ENCODE assay signal across 17 cellular contexts in genomic region chr13:59494560-59494970, GRCh38.
DNase-seq lines count a peak whose midpoint lies in the region; ATAC-seq and TF ChIP-seq lines count a peak whose summit lies in the region.
"Had no signal": no experiment of that assay in that cellular context is flagged by ENCODE, and none has a peak within 500 bp of the region (broad histone marks: within the 10 kb centered on the region; RNA-seq: fewer than 3 reads in every experiment).

No MANE protein-coding gene starts in this region.

- no peaks in the 10 kb centered on the region for H4K20me1 ChIP-seq in IMR-90 (ENCODE audit: insufficient read depth, low read length)

- H2BK15ac ChIP-seq in IMR-90 (ENCODE audit: low read depth, low read length), result no peak overlapping the region

- no peak for TF ChIP-seq RAD21 in IMR-90 (IDR thresholded peaks at IDR 0.05; ENCODE audit: low read length)

- no peak overlapping the region for H2BK20ac ChIP-seq in IMR-90 (ENCODE audit: low read depth, low read length)

- H3K9me3 ChIP-seq in IMR-90 (ENCODE audit: control insufficient read depth, insufficient read depth, low read length), result no peaks in the 10 kb centered on the region
- H3K9me3 ChIP-seq: mucosa of descending colon, right lobe of liver, upper lobe of left lung had no signal

- H3K79me1 ChIP-seq in IMR-90 (ENCODE audit: low read depth in 1 of 2, low read length in 2 of 2), result no peaks in the 10 kb centered on the region

- H3K27ac ChIP-seq in ACC112 (ENCODE audit: low read depth, low read length), result peak overlapping the region; percentile 35; the same call in 1 of the 2 replicates
- H3K27ac ChIP-seq in IMR-90 (ENCODE audit: insufficient read depth, low read length), result no peak overlapping the region
- H3K27ac ChIP-seq: right lobe of liver, SK-N-MC, upper lobe of left lung had no signal

- 10% methylated on average over 2 of the region's 4 CpGs; no CpG with 5 or more reads in 1 of the 2 experiments for WGBS in IMR-90 (ENCODE audit: extremely low coverage in 2 of 2, insufficient read length in 1 of 2), 2 experiments

- no peak overlapping the region for H2BK120ac ChIP-seq in IMR-90 (ENCODE audit: low read depth, low read length)

- H3K27me3 ChIP-seq in ACC112 (ENCODE audit: insufficient read depth, low read length) (peaks cover 41% of the 10 kb centered on the region), IMR-90 (ENCODE audit: control insufficient read depth, insufficient read depth, low read length) (peaks cover 10% of the 10 kb centered on the region)
- H3K27me3 ChIP-seq: right lobe of liver, upper lobe of left lung had no signal

- TF ChIP-seq POLR2A in IMR-90 (IDR thresholded peaks at IDR 0.05; ENCODE audit: low read depth, low read length), result no peak

- H4K91ac ChIP-seq in IMR-90 (ENCODE audit: insufficient read depth, low read depth, low read length), result no peak overlapping the region

- H3K14ac ChIP-seq in IMR-90 (replicated peaks; ENCODE audit: low read depth, low read length), result no peak overlapping the region

- H3K4me2 ChIP-seq in IMR-90 (ENCODE audit: low read depth, low read length), result no peak overlapping the region

- peak; percentile 81 for DNase-seq in IMR-90
- peak; percentile 69 to 87 for DNase-seq in cardiac fibroblast (ENCODE audit: low read depth in 2 of 2)
- DNase-seq in inferior parietal cortex (ENCODE audit: extremely low spot score), result peak; percentile 20
- no peak for DNase-seq in NCI-H526 treated with DMSO at 0.1 percent for 48 hours (lab: John Stamatoyannopoulos, UW)
- no peak for DNase-seq in NCI-H510A (lab: John Stamatoyannopoulos, UW)
- DNase-seq: ACHN; activated CD4-positive, alpha-beta T cell treated with anti-CD3 and anti-CD28 coated beads for 4 hours; GDM1; mucosa of descending colon; MV-4-11; NCI-H524 treated with DMSO at 0.1 percent for 48 hours; right lobe of liver; upper lobe of left lung had no signal

- no peak overlapping the region for H2AK9ac ChIP-seq in IMR-90 (replicated peaks; ENCODE audit: low read depth, low read length, poor library complexity)

- H3K4me1 ChIP-seq in ACC112 (ENCODE audit: control insufficient read depth, insufficient read depth, low read length, unreplicated experiment) (peaks cover 23% of the 10 kb centered on the region), IMR-90 (ENCODE audit: control insufficient read depth, insufficient read depth, low read length) (no peaks in the 10 kb centered on the region; the same call in 1 of the 2 replicates)
- H3K4me1 ChIP-seq: right lobe of liver had no signal

- no peak overlapping the region for H3K18ac ChIP-seq in IMR-90 (ENCODE audit: low read depth, low read length)

- H3K36me3 ChIP-seq in ACC112 (ENCODE audit: insufficient read depth, low read length) (no peaks in the 10 kb centered on the region), IMR-90 (ENCODE audit: control insufficient read depth, insufficient read depth, low read length) (no peaks in the 10 kb centered on the region)
- H3K36me3 ChIP-seq: right lobe of liver, upper lobe of left lung had no signal

- ATAC-seq in IMR-90 (ENCODE audit: low read depth) (peak; percentile 77), HG03196 (IDR thresholded peaks at IDR 0.05; ENCODE audit: unreplicated experiment) (no peak), HG02798 (IDR thresholded peaks at IDR 0.05; ENCODE audit: poor library complexity, unreplicated experiment) (no peak)
- ATAC-seq: mucosa of descending colon had no signal

- no peak overlapping the region for H3K23ac ChIP-seq in IMR-90 (ENCODE audit: low read depth, low read length)

- no TSS peak for BruUV-seq in IMR-90 (replicated peaks; lab: Mats Ljungman, UMichigan)

- CTCF ChIA-PET in IMR-90 (lab: Yijun Ruan, JAX), result no interaction called here

- intact Hi-C loops in IMR-90 (cut with micrococcal nuclease), result no loop called here

- H3K56ac ChIP-seq in IMR-90 (ENCODE audit: extremely low read depth, insufficient read depth, low read length), result no peak overlapping the region

- no peak overlapping the region for H2AK5ac ChIP-seq in IMR-90 (ENCODE audit: low read depth, low read length)

- H4K8ac ChIP-seq in IMR-90 (ENCODE audit: low read depth in 2 of 2, low read length in 2 of 2), result no peak overlapping the region

- H3K79me2 ChIP-seq in ACC112 (ENCODE audit: control insufficient read depth, insufficient read depth, low read length, unreplicated experiment), result no peaks in the 10 kb centered on the region

- no peak overlapping the region for H3K9ac ChIP-seq in IMR-90 (ENCODE audit: low read depth, low read length)

- POLR2A ChIA-PET in IMR-90 (lab: Charles Lee; ENCODE audit: unreplicated experiment), result no interaction called here

- H2AFZ ChIP-seq in ACC112 (ENCODE audit: low read length, unreplicated experiment) (no peak overlapping the region), IMR-90 (replicated peaks; ENCODE audit: low read length, poor library complexity) (no peak overlapping the region)

- in situ Hi-C loops in IMR-90 (cut with MboI; ENCODE audit: low sequenced_read_pairs), result no loop called here

- H3K4me3 ChIP-seq in ACC112 (ENCODE audit: low read depth, low read length), result no peak overlapping the region
- no peak overlapping the region for H3K4me3 ChIP-seq in IMR-90 (ENCODE audit: insufficient read depth, low read depth, low read length)
- H3K4me3 ChIP-seq in cardiac fibroblast (replicated peaks in 1 of 2; ENCODE audit: low read depth in 2 of 2, low read length in 2 of 2), result no peak overlapping the region
- H3K4me3 ChIP-seq: mucosa of descending colon, right lobe of liver, SK-N-MC, upper lobe of left lung had no signal

- TF ChIP-seq CTCF in IMR-90 (conservative IDR thresholded peaks at IDR 0.05; ENCODE audit: low read depth, low read length), result no peak
- TF ChIP-seq CTCF in cardiac fibroblast (IDR thresholded peaks at IDR 0.05; ENCODE audit: low read depth, low read length), result no peak

- no peak overlapping the region for H4K5ac ChIP-seq in IMR-90 (ENCODE audit: low read depth, low read length)

- no peaks in the 10 kb centered on the region for H3K9me1 ChIP-seq in IMR-90 (ENCODE audit: insufficient read depth, low read length)

- no peak overlapping the region for H3K4ac ChIP-seq in IMR-90 (ENCODE audit: low read depth, low read length)

- dilution Hi-C loops in IMR-90 (cut with HindIII; ENCODE audit: low sequenced_read_pairs, unreplicated experiment), result no loop called here

- no peak overlapping the region for H2BK5ac ChIP-seq in IMR-90 (ENCODE audit: low read depth, low read length, poor library complexity, severe bottlenecking)

TF ChIP-seq in IMR-90, 13 proteins besides CTCF, POLR2A, EP300 and RAD21:
- TF ChIP-seq FOS (IDR thresholded peaks at IDR 0.05; ENCODE audit: low read depth, low read length) (no peak), RFX5 (IDR thresholded peaks at IDR 0.05; ENCODE audit: low read depth, low read length) (no peak), CHD1 (IDR thresholded peaks at IDR 0.05; ENCODE audit: low read depth, low read length) (no peak), USF2 (IDR thresholded peaks at IDR 0.05; ENCODE audit: low read depth, low read length) (no peak), RCOR1 (IDR thresholded peaks at IDR 0.05; ENCODE audit: insufficient replicate concordance, low read length) (no peak), CEBPB (IDR thresholded peaks at IDR 0.05; ENCODE audit: low read depth, low read length) (no peak), BHLHE40 (IDR thresholded peaks at IDR 0.05; ENCODE audit: low read depth, low read length) (no peak), MAZ (IDR thresholded peaks at IDR 0.05; ENCODE audit: borderline replicate concordance, low read depth, low read length) (no peak), NFE2L2 (IDR thresholded peaks at IDR 0.05; ENCODE audit: low read depth, low read length) (no peak), SMC3 (IDR thresholded peaks at IDR 0.05; ENCODE audit: low read depth, low read length) (no peak), MXI1 (IDR thresholded peaks at IDR 0.05; ENCODE audit: borderline replicate concordance, low read depth, low read length) (no peak), ELK1 (IDR thresholded peaks at IDR 0.05; ENCODE audit: borderline replicate concordance, low read depth, low read length) (no peak)

Comparison
In these comparisons a context has a peak if more than half of its experiments do, and no peak if none do; other contexts are left out.
1. DNase-seq: peak in IMR-90 (single experiment), cardiac fibroblast (2 of 2) and inferior parietal cortex (single experiment); none in NCI-H526 treated with DMSO at 0.1 percent for 48 hours (single experiment) and NCI-H510A (single experiment).